In the genomic region with DNA sequence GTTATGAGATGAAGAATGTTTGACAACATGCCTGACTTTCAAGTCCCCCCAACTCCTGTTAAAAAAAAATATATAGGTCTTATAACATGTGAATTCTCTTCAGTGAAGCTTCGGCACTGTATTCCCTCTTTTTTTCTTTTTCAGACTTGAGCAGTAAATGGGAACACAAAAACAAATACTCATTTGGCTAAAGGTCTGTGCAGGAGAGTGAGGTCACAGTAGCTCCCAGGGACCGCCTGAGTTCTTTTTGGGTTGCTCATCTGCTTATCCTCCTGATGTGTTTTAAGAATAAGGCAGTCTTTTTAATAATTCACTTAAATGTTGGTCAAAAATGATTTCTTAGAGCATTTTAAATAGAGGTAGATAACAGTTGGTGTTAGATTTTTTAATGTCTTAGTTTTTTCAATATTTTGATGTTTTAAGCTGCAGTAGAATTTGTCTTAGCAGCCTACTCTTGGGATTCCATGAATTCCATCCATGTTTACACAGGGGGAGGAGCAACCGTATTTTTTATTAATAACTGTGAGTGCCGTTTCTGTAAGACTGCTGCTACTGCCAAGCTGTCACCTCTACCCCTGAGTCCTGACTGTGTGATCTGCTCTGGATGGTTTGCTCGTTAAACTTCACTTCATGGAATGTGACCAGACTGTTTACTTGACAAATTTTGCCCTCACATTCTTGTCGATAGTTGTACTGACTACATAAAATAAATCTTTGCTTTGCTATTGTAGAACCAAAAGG, we compare ENCODE assay signal across 1 cellular context.
TF ChIP-seq lines count a peak whose summit lies in the region.

No MANE protein-coding gene starts in this region.

TF ChIP-seq in GM23338, 12 proteins besides CTCF, POLR2A, EP300 and RAD21 (continued from another document):
- no peak for TF ChIP-seq ZNF462 (CRISPR knock-in tag; IDR thresholded peaks at IDR 0.05)
- no peak for TF ChIP-seq POLR2AphosphoS5 (IDR thresholded peaks at IDR 0.05; ENCODE audit: low read depth)
- TF ChIP-seq, protein P1, sequence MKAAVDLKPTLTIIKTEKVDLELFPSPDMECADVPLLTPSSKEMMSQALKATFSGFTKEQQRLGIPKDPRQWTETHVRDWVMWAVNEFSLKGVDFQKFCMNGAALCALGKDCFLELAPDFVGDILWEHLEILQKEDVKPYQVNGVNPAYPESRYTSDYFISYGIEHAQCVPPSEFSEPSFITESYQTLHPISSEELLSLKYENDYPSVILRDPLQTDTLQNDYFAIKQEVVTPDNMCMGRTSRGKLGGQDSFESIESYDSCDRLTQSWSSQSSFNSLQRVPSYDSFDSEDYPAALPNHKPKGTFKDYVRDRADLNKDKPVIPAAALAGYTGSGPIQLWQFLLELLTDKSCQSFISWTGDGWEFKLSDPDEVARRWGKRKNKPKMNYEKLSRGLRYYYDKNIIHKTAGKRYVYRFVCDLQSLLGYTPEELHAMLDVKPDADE (IDR thresholded peaks at IDR 0.05), result no peak
- TF ChIP-seq REST (IDR thresholded peaks at IDR 0.05; ENCODE audit: unreplicated experiment), result no peak
- no peak for TF ChIP-seq JUNB (IDR thresholded peaks at IDR 0.05; ENCODE audit: unreplicated experiment)
- no peak for TF ChIP-seq EZH2 (IDR thresholded peaks at IDR 0.05; ENCODE audit: low read depth, unreplicated experiment)
- TF ChIP-seq CREB1 (CRISPR knock-in tag; IDR thresholded peaks at IDR 0.05; ENCODE audit: low read depth), result no peak
- TF ChIP-seq NANOG (IDR thresholded peaks at IDR 0.05; ENCODE audit: borderline replicate concordance), result no peak
